ENCODE assay signal across 20 cellular contexts in the genomic region with DNA sequence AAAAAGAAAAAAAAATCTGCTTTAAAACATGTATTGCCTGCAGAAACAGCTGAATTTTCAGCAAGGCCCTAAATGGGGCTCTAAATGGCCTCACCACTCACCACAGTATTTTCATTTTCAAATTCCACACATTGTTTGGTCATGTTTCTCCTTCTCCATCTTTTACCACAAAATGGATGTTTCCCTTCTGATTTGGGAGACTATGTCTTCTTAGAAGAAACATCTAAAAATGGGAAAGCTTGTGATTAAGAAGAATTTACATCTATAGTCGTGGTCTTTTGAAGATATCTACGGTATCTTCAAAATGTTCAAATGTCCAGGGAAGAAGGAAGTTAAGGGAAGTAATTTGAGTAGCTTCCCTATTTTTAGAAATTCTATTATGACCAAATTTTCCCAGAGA. TPM values are rescaled to one million over a fixed set of nuclear protein-coding genes. Genes with fewer than 3 reads are reported as not detected.
A peak's percentile ranks its signal among the peaks of the same experiment; 100 is the strongest.
DNase-seq lines count a peak whose midpoint lies in the region; ATAC-seq, FAIRE-seq and TF ChIP-seq lines count a peak whose summit lies in the region.
"Had no signal": no experiment of that assay in that cellular context is flagged by ENCODE, and none has a peak within 500 bp of the region (broad histone marks: within the 10 kb centered on the region; RNA-seq: fewer than 3 reads in every experiment).

No MANE protein-coding gene starts in this region.

- no peaks in the 10 kb centered on the region for H3K9me3 ChIP-seq in K562 (replicated peaks; ENCODE audit: control insufficient read depth, insufficient read depth, low read depth, low read length)
- H3K9me3 ChIP-seq: MG63, mucosa of descending colon, upper lobe of right lung had no signal

- FAIRE-seq in K562 (lab: Jason Lieb, UNC), result no peak
- FAIRE-seq: G401.6, keratinocyte had no signal

- H3K9me1 ChIP-seq in K562 (ENCODE audit: control insufficient read depth, insufficient read depth, low read length), result no peaks in the 10 kb centered on the region

- no peak for TF ChIP-seq RAD21 in K562 (CRISPR knock-in tag; conservative IDR thresholded peaks at IDR 0.05 in 1 of 2, IDR thresholded peaks at IDR 0.05 in 1 of 2)

- H3K4me3 Mint-ChIP-seq in nephron, result no peak overlapping the region
- H3K4me3 Mint-ChIP-seq: activated CD4-positive, alpha-beta T cell treated with anti-CD3 and anti-CD28 coated beads for 36 hours; GM23338 had no signal

- H3K36me3 ChIP-seq in K562 (ENCODE audit: control insufficient read depth, insufficient read depth, low read length), result no peaks in the 10 kb centered on the region
- H3K36me3 ChIP-seq: MG63, upper lobe of right lung had no signal

- H3K9me3 Mint-ChIP-seq in nephron, result no peaks in the 10 kb centered on the region
- H3K9me3 Mint-ChIP-seq: GM23338 had no signal

- H3K4me2 ChIP-seq in K562 (ENCODE audit: insufficient read depth, low read length), result no peak overlapping the region; the same call in 1 of the 2 replicates
- H3K4me2 ChIP-seq: GM23338 had no signal

- peak overlapping the region; percentile 73 for H2AFZ ChIP-seq in K562 (ENCODE audit: low read depth, low read length)
- H2AFZ ChIP-seq: GM23338 had no signal

- H3K79me2 ChIP-seq in K562 (ENCODE audit: control insufficient read depth, insufficient read depth, low read length), result no peaks in the 10 kb centered on the region

- H3K4me1 ChIP-seq in K562 (replicated peaks in 1 of 2; ENCODE audit: control insufficient read depth in 2 of 2, insufficient read depth in 2 of 2, low read length in 2 of 2), result peaks cover 14 to 21% of the 10 kb centered on the region in 2 experiments
- H3K4me1 ChIP-seq: upper lobe of right lung had no signal

- intact Hi-C loops in K562 (cut with micrococcal nuclease), result no loop called here

- DNase-seq in AG20443 (ENCODE audit: low spot score) (peak; percentile 73), Kasumi-1 (lab: John Stamatoyannopoulos, UW) (peak; percentile 33 to 50), K562 (ENCODE audit: extremely low read depth in 1 of 4, low spot score in 3 of 4) (no peak)
- DNase-seq in activated naive CD4-positive, alpha-beta T cell treated with anti-CD3 and anti-CD28 coated beads, Interleukin-2, amount 50 U/mL, for 16 hours, result no peak
- no peak for DNase-seq in activated CD4-positive, CD25-positive, alpha-beta regulatory T cell (lab: John Stamatoyannopoulos, UW)
- DNase-seq: activated CD4-positive, alpha-beta T cell treated with anti-CD3 and anti-CD28 coated beads for 36 hours; activated T-cell treated with anti-CD3 and anti-CD28 coated beads for 4 hours; amygdala; C1 segment of cervical spinal cord; effector memory CD4-positive, alpha-beta T cell; MG63; mucosa of descending colon; upper lobe of right lung had no signal

- H3K36me3 Mint-ChIP-seq in nephron (ENCODE audit: low read depth), result no peaks in the 10 kb centered on the region

- H3K27me3 ChIP-seq in K562 (ENCODE audit: control insufficient read depth in 2 of 2, insufficient read depth in 2 of 2, low read length in 2 of 2), result no peaks in the 10 kb centered on the region
- H3K27me3 ChIP-seq: MG63, upper lobe of right lung had no signal

- no peak overlapping the region for H3K4me3 ChIP-seq in K562
- H3K4me3 ChIP-seq: GM23338, MG63, mucosa of descending colon, upper lobe of right lung had no signal

- H3K27ac ChIP-seq in K562 (ENCODE audit: extremely low read depth, low read depth, low read length), result no peak overlapping the region; the same call in 2 of the 3 replicates
- H3K27ac ChIP-seq: upper lobe of right lung had no signal

- WGBS in K562 (ENCODE audit: insufficient coverage, low coverage, missing lambda C conversion rate), result 3% methylated on average over 2 of the region's 2 CpGs

- in situ Hi-C loops in K562 (cut with MboI), result no loop called here

- no peaks in the 10 kb centered on the region for H4K20me1 ChIP-seq in K562 (replicated peaks; ENCODE audit: control insufficient read depth, insufficient read depth, low read length)

- H3K4me1 Mint-ChIP-seq in nephron, result peaks cover 15% of the 10 kb centered on the region
- H3K4me1 Mint-ChIP-seq: activated CD4-positive, alpha-beta T cell treated with anti-CD3 and anti-CD28 coated beads for 36 hours had no signal

- no peak for TF ChIP-seq POLR2A in K562 (conservative IDR thresholded peaks at IDR 0.05)

- BruUV-seq in K562 (replicated peaks; lab: Mats Ljungman, UMichigan), result no TSS peak

- no peak for TF ChIP-seq EP300 in K562 (IDR thresholded peaks at IDR 0.05; ENCODE audit: low read length)

- CTCF ChIA-PET in K562 (lab: Yijun Ruan, JAX; ENCODE audit: low intra/inter-chr PET ratio), result no interaction called here

- POLR2A ChIA-PET in K562 (lab: Yijun Ruan, JAX), result interaction anchor here (0.6 to 3.7 kb wide), 9 partner anchors 10 to 499 kb away, joined by 3 to 28 read pairs (median 3); a partner anchor contains a TSS

- H3K27ac Mint-ChIP-seq in nephron, result peak overlapping the region in 2 of 3 experiments; percentile 16 to 58
- H3K27ac Mint-ChIP-seq: activated CD4-positive, alpha-beta T cell treated with anti-CD3 and anti-CD28 coated beads for 36 hours; GM23338 had no signal

- no peak overlapping the region for H3K9ac ChIP-seq in K562 (ENCODE audit: insufficient read depth in 1 of 2, low read depth in 2 of 2, low read length in 2 of 2)

- no peak for TF ChIP-seq CTCF in K562 (IDR thresholded peaks at IDR 0.05 in 2 of 3, conservative IDR thresholded peaks at IDR 0.05 in 1 of 3; ENCODE audit: insufficient read depth in 2 of 3, low read depth in 1 of 3, low read length in 3 of 3)
- no peak for TF ChIP-seq CTCF in nephron (IDR thresholded peaks at IDR 0.05; ENCODE audit: unreplicated experiment in 3 of 3)

- ATAC-seq in K562, result no peak
- ATAC-seq in GM21423 (IDR thresholded peaks at IDR 0.05; ENCODE audit: unreplicated experiment), result no peak
- no peak for ATAC-seq in GM21528 (IDR thresholded peaks at IDR 0.05; ENCODE audit: low FRiP score, unreplicated experiment)
- ATAC-seq: activated CD4-positive, alpha-beta T cell treated with anti-CD3 and anti-CD28 coated beads for 36 hours; GM23338; mucosa of descending colon; upper lobe of right lung had no signal

- H3K27me3 Mint-ChIP-seq in nephron (ENCODE audit: low read depth), result no peaks in the 10 kb centered on the region

RNA-seq across cellular contexts. Expression of a gene that starts 20.7 kb away (rescaled TPM):
- 176 and 423 TPM in 2 replicates for total RNA-seq in K562 (2011; cell fraction: chromatin; rRNA removed; ENCODE audit: low replicate concordance)
- total RNA-seq in K562 (2011; cell fraction: nucleolus; rRNA removed), result 383 and 414 TPM in 2 replicates
- total RNA-seq in K562 (2011; cell fraction: nucleoplasm; rRNA removed), result 358 and 385 TPM in 2 replicates
- total RNA-seq in K562 (2014; rRNA removed) (755 and 1,088 TPM in 2 replicates), K562 (2014; rRNA removed; fragmentation: Illumina TruSeq; extraction: Trizol) (779 and 914 TPM in 2 replicates), K562 (2015; rRNA removed; fragmentation: Illumina TruSeq; extraction: Trizol) (912 and 926 TPM in 2 replicates), K562 (2021) (839 and 845 TPM in 2 replicates)
- polyA plus RNA-seq in K562 (2011; rRNA removed) (2,698 and 3,950 TPM in 2 replicates), K562 (2014; fragmentation: Illumina TruSeq; extraction: Trizol) (2,770 and 3,012 TPM in 2 replicates), K562 (2014; fragmentation: Nextera tagmentation; extraction: Ambion mirVana) (1,000 to 10,000 TPM in 1 of 2 experiments, 100 to 1,000 TPM in 1; 776 to 1,185 TPM), K562 (2014; rRNA removed) (1,517 and 1,660 TPM in 2 replicates)
- polyA plus RNA-seq in K562 (2011; cell fraction: cytosol; rRNA removed), result 6,167 and 6,224 TPM in 2 replicates
- polyA plus RNA-seq in K562 (2011; cell fraction: nucleus; rRNA removed), result 965 and 1,239 TPM in 2 replicates
- polyA plus RNA-seq in K562 (2012), result 1,132 and 1,153 TPM in 2 replicates
- polyA minus RNA-seq in K562 (2011; rRNA and poly(A)+ RNA removed), result 2,193 and 2,971 TPM in 2 replicates
- polyA minus RNA-seq in K562 (2011; cell fraction: cytosol; rRNA and poly(A)+ RNA removed), result 751 and 929 TPM in 2 replicates
- 192 and 360 TPM in 2 replicates for polyA minus RNA-seq in K562 (2011; cell fraction: nucleus; rRNA and poly(A)+ RNA removed)

RNA-seq across cellular contexts. Expression of a gene that starts 50.8 kb away (rescaled TPM):
- total RNA-seq in K562 (2011; cell fraction: chromatin; rRNA removed; ENCODE audit: low replicate concordance), result not detected in 2 replicates
- 0.13 and 0.67 TPM in 2 replicates for total RNA-seq in K562 (2011; cell fraction: nucleolus; rRNA removed)
- total RNA-seq in K562 (2011; cell fraction: nucleoplasm; rRNA removed), result 0.81 TPM in 1 of 2 replicates, not detected in the other
- total RNA-seq in K562 (2014; rRNA removed) (0.27 and 1.3 TPM in 2 replicates), K562 (2014; rRNA removed; fragmentation: Illumina TruSeq; extraction: Trizol) (0.36 and 0.51 TPM in 2 replicates), K562 (2015; rRNA removed; fragmentation: Illumina TruSeq; extraction: Trizol) (0.41 TPM in 1 of 2 replicates, not detected in the other), K562 (2021) (0.81 and 1.6 TPM in 2 replicates)
- polyA plus RNA-seq in K562 (2011; rRNA removed) (0.71 and 1.4 TPM in 2 replicates), K562 (2014; fragmentation: Illumina TruSeq; extraction: Trizol) (0.97 and 1.3 TPM in 2 replicates), K562 (2014; fragmentation: Nextera tagmentation; extraction: Ambion mirVana) (1 to 10 TPM; 1.8 to 1.9 TPM), K562 (2014; rRNA removed) (1.3 TPM in 2 replicates)
- polyA plus RNA-seq in K562 (2011; cell fraction: cytosol; rRNA removed), result 1.2 and 2.7 TPM in 2 replicates
- 0.65 and 1.4 TPM in 2 replicates for polyA plus RNA-seq in K562 (2011; cell fraction: nucleus; rRNA removed)
- polyA plus RNA-seq in K562 (2012), result 1.1 and 4.3 TPM in 2 replicates
- 0.84 TPM in 1 of 2 replicates, not detected in the other for polyA minus RNA-seq in K562 (2011; rRNA and poly(A)+ RNA removed)
- not detected in 2 replicates for polyA minus RNA-seq in K562 (2011; cell fraction: cytosol; rRNA and poly(A)+ RNA removed)
- polyA minus RNA-seq in K562 (2011; cell fraction: nucleus; rRNA and poly(A)+ RNA removed), result not detected in 2 replicates
- total RNA-seq: activated CD4-positive, alpha-beta T cell treated with anti-CD3 and anti-CD28 coated beads for 36 hours; glomerular endothelial cell; upper lobe of right lung had no signal

RNA-seq across cellular contexts. Expression of a gene that starts 55.3 kb away (rescaled TPM):
- total RNA-seq in K562 (2011; cell fraction: chromatin; rRNA removed; ENCODE audit: low replicate concordance), result 9.3 and 22.8 TPM in 2 replicates
- total RNA-seq in K562 (2011; cell fraction: nucleolus; rRNA removed), result 15.7 and 17.7 TPM in 2 replicates
- total RNA-seq in K562 (2011; cell fraction: nucleoplasm; rRNA removed), result 10.5 and 14.7 TPM in 2 replicates
- total RNA-seq in K562 (2014; rRNA removed), result 9.6 and 10.2 TPM in 2 replicates
- 7.1 and 7.4 TPM in 2 replicates for total RNA-seq in K562 (2014; rRNA removed; fragmentation: Illumina TruSeq; extraction: Trizol)
- 11.5 and 11.9 TPM in 2 replicates for total RNA-seq in K562 (2015; rRNA removed; fragmentation: Illumina TruSeq; extraction: Trizol)
- total RNA-seq in K562 (2021), result 7.7 and 8.6 TPM in 2 replicates
- polyA plus RNA-seq in K562 (2011; rRNA removed), result 45.1 and 161 TPM in 2 replicates
- 70.9 and 239 TPM in 2 replicates for polyA plus RNA-seq in K562 (2011; cell fraction: cytosol; rRNA removed)
- 21.0 and 76.7 TPM in 2 replicates for polyA plus RNA-seq in K562 (2011; cell fraction: nucleus; rRNA removed)
- polyA plus RNA-seq in K562 (2012), result 27.7 and 59.0 TPM in 2 replicates
- 16.3 and 18.8 TPM in 2 replicates for polyA plus RNA-seq in K562 (2014; fragmentation: Illumina TruSeq; extraction: Trizol)
- polyA plus RNA-seq in K562 (2014; fragmentation: Nextera tagmentation; extraction: Ambion mirVana), result 10 to 100 TPM; 23.7 to 24.2 TPM
- 11.7 and 13.9 TPM in 2 replicates for polyA plus RNA-seq in K562 (2014; rRNA removed)
- 35.5 and 78.6 TPM in 2 replicates for polyA minus RNA-seq in K562 (2011; rRNA and poly(A)+ RNA removed)
- polyA minus RNA-seq in K562 (2011; cell fraction: cytosol; rRNA and poly(A)+ RNA removed), result 12.4 and 33.4 TPM in 2 replicates
- 6.2 and 22.2 TPM in 2 replicates for polyA minus RNA-seq in K562 (2011; cell fraction: nucleus; rRNA and poly(A)+ RNA removed)

Comparison
In these comparisons a context has a peak if more than half of its experiments do, and no peak if none do; other contexts are left out.
1. DNase-seq: peak in AG20443 (single experiment) and Kasumi-1 (2 of 2); none in K562 (0 of 4), activated naive CD4-positive, alpha-beta T cell treated with anti-CD3 and anti-CD28 coated beads, Interleukin-2, amount 50 U/mL, for 16 hours (single experiment) and activated CD4-positive, CD25-positive, alpha-beta regulatory T cell (0 of 4).